ENCODE assay signal across 25 cellular contexts in genomic region chr2:182444806-182445205, GRCh38. TPM values are rescaled to one million over a fixed set of nuclear protein-coding genes. Genes with fewer than 3 reads are reported as not detected.
A peak's percentile ranks its signal among the peaks of the same experiment; 100 is the strongest.
DNase-seq lines count a peak whose midpoint lies in the region; ATAC-seq, FAIRE-seq and TF ChIP-seq lines count a peak whose summit lies in the region.
"Had no signal": no experiment of that assay in that cellular context is flagged by ENCODE, and none has a peak within 500 bp of the region (broad histone marks: within the 10 kb centered on the region; RNA-seq: fewer than 3 reads in every experiment).

No MANE protein-coding gene starts in this region.

- H2AFZ ChIP-seq in K562 (ENCODE audit: low read depth, low read length), result no peak overlapping the region

- TF ChIP-seq EP300 in K562 (IDR thresholded peaks at IDR 0.05; ENCODE audit: low read length), result no peak

- H3K9me3 ChIP-seq in K562 (replicated peaks; ENCODE audit: control insufficient read depth, insufficient read depth, low read depth, low read length) (no peaks in the 10 kb centered on the region), skeletal muscle satellite cell (replicated peaks; ENCODE audit: low read length) (no peaks in the 10 kb centered on the region)
- H3K9me3 ChIP-seq: left ventricle myocardium inferior, mucosa of descending colon, SJCRH30, stomach had no signal

- no peak for TF ChIP-seq RAD21 in K562 (CRISPR knock-in tag; conservative IDR thresholded peaks at IDR 0.05 in 1 of 2, IDR thresholded peaks at IDR 0.05 in 1 of 2)

- H3K36me3 ChIP-seq in K562 (ENCODE audit: control insufficient read depth, insufficient read depth, low read length) (no peaks in the 10 kb centered on the region), skeletal muscle satellite cell (ENCODE audit: insufficient read depth, low read length) (no peaks in the 10 kb centered on the region)
- H3K36me3 ChIP-seq: left ventricle myocardium inferior, SJCRH30, stomach had no signal

- no peak for ATAC-seq in K562
- no peak for ATAC-seq in HG02973 (IDR thresholded peaks at IDR 0.05; ENCODE audit: unreplicated experiment)
- no peak for ATAC-seq in HG02970 (IDR thresholded peaks at IDR 0.05; ENCODE audit: low FRiP score, unreplicated experiment)
- ATAC-seq: mucosa of descending colon had no signal

- no peaks in the 10 kb centered on the region for H3K9me1 ChIP-seq in K562 (ENCODE audit: control insufficient read depth, insufficient read depth, low read length)

- H3K4me2 ChIP-seq in K562 (ENCODE audit: insufficient read depth, low read length), result no peak overlapping the region
- H3K4me2 ChIP-seq in skeletal muscle satellite cell (ENCODE audit: low read length), result peak overlapping the region; percentile 49

- POLR2A ChIA-PET in K562 (lab: Yijun Ruan, JAX), result no interaction called here

- DNase-seq in M059J (ENCODE audit: low read depth) (peak; percentile 47), K562 (ENCODE audit: extremely low read depth in 1 of 4, low spot score in 3 of 4) (no peak), fibroblast of peridontal ligament (ENCODE audit: extremely low read depth) (peak; percentile 85), NCI-H2171 treated with DMSO at 0.1 percent for 48 hours (lab: John Stamatoyannopoulos, UW) (no peak)
- DNase-seq: activated CD4-positive, alpha-beta T cell treated with anti-CD3 and anti-CD28 coated beads for 1 hour; activated gamma-delta T cell treated with Interleukin-2 at 50 U/mL for 16 hours; caudate nucleus; DMS 273 treated with DMSO at 0.1 percent for 48 hours; erythroblast; KG1; left ventricle myocardium inferior; mucosa of descending colon; MV-4-11; NCI-H1694; NCI-H526 treated with DMSO at 0.1 percent for 48 hours; stomach; trophoblast cell had no signal

- FAIRE-seq in K562 (lab: Jason Lieb, UNC), result no peak
- FAIRE-seq: G401.6, HTR-8/SVneo, islet of Langerhans, RCC 7860 had no signal

- CTCF ChIA-PET in K562 (lab: Yijun Ruan, JAX; ENCODE audit: low intra/inter-chr PET ratio), result no interaction called here

- H3K9ac ChIP-seq in K562 (ENCODE audit: insufficient read depth in 1 of 2, low read depth in 2 of 2, low read length in 2 of 2) (no peak overlapping the region), skeletal muscle satellite cell (ENCODE audit: low read depth, low read length) (peak overlapping the region; percentile 35)

- no peaks in the 10 kb centered on the region for H4K20me1 ChIP-seq in K562 (replicated peaks; ENCODE audit: control insufficient read depth, insufficient read depth, low read length)

- no peak for TF ChIP-seq POLR2A in K562 (conservative IDR thresholded peaks at IDR 0.05)

- intact Hi-C loops in K562 (cut with micrococcal nuclease), result no loop called here

- no peaks in the 10 kb centered on the region for H3K79me2 ChIP-seq in K562 (ENCODE audit: control insufficient read depth, insufficient read depth, low read length)

- no peak overlapping the region for H3K27ac ChIP-seq in K562 (ENCODE audit: extremely low read depth, low read depth, low read length)
- H3K27ac ChIP-seq: SJCRH30, stomach had no signal

- WGBS in K562 (ENCODE audit: insufficient coverage, low coverage, missing lambda C conversion rate), result 0% methylated on average over 2 of the region's 2 CpGs

- no peak for TF ChIP-seq CTCF in K562 (IDR thresholded peaks at IDR 0.05 in 2 of 3, conservative IDR thresholded peaks at IDR 0.05 in 1 of 3; ENCODE audit: insufficient read depth in 2 of 3, low read depth in 1 of 3, low read length in 3 of 3)

- no TSS peak for BruUV-seq in K562 (replicated peaks; lab: Mats Ljungman, UMichigan)

- H3K4me3 ChIP-seq in K562 (no peak overlapping the region), skeletal muscle satellite cell (ENCODE audit: low read length) (no peak overlapping the region)
- H3K4me3 ChIP-seq: left ventricle myocardium inferior, mucosa of descending colon, SJCRH30, stomach had no signal

- H3K27me3 ChIP-seq in K562 (ENCODE audit: control insufficient read depth in 2 of 2, insufficient read depth in 2 of 2, low read length in 2 of 2) (no peaks in the 10 kb centered on the region), skeletal muscle satellite cell (ENCODE audit: control insufficient read depth, insufficient read depth, low read length) (no peaks in the 10 kb centered on the region)
- H3K27me3 ChIP-seq: SJCRH30, stomach had no signal

- H3K4me1 ChIP-seq in K562 (replicated peaks in 1 of 2; ENCODE audit: control insufficient read depth in 2 of 2, insufficient read depth in 2 of 2, low read length in 2 of 2) (no peaks in the 10 kb centered on the region), skeletal muscle satellite cell (ENCODE audit: control insufficient read depth, insufficient read depth, low read length) (peaks cover 37% of the 10 kb centered on the region)

- in situ Hi-C loops in K562 (cut with MboI), result no loop called here

TF ChIP-seq in K562, 482 proteins besides CTCF, POLR2A, EP300 and RAD21:
- TF ChIP-seq NFIC (IDR thresholded peaks at IDR 0.05) (peak; percentile 14; the same call in 1 of the 2 replicates), ZNF184 (CRISPR knock-in tag; IDR thresholded peaks at IDR 0.05) (no peak)

RNA-seq across cellular contexts. Expression of gene PDE1A, which starts 18.0 kb away (rescaled TPM):
- total RNA-seq in M059J (2014; rRNA removed; shearing (Covaris generic)), result 3.7 and 4.8 TPM in 2 replicates
- not detected in 2 replicates for total RNA-seq in K562 (2011; cell fraction: chromatin; rRNA removed; ENCODE audit: low replicate concordance)
- not detected in 2 replicates for total RNA-seq in K562 (2011; cell fraction: nucleolus; rRNA removed)
- total RNA-seq in K562 (2011; cell fraction: nucleoplasm; rRNA removed), result not detected in 2 replicates
- total RNA-seq in K562 (2014; rRNA removed) (0.32 and 0.33 TPM in 2 replicates), K562 (2014; rRNA removed; fragmentation: Illumina TruSeq; extraction: Trizol) (0.91 and 0.93 TPM in 2 replicates), K562 (2015; rRNA removed; fragmentation: Illumina TruSeq; extraction: Trizol) (0.29 and 0.34 TPM in 2 replicates), K562 (2021) (0.49 and 0.64 TPM in 2 replicates)
- polyA plus RNA-seq in K562 (2011; rRNA removed) (0.04 and 0.56 TPM in 2 replicates), K562 (2014; fragmentation: Illumina TruSeq; extraction: Trizol) (0.55 and 0.72 TPM in 2 replicates), K562 (2014; fragmentation: Nextera tagmentation; extraction: Ambion mirVana) (under 1 TPM; 0.14 to 0.21 TPM), K562 (2014; rRNA removed) (0.28 and 0.58 TPM in 2 replicates)
- polyA plus RNA-seq in K562 (2011; cell fraction: cytosol; rRNA removed), result 0.09 TPM in 1 of 2 replicates, not detected in the other
- 0.03 TPM in 1 of 2 replicates, not detected in the other for polyA plus RNA-seq in K562 (2011; cell fraction: nucleus; rRNA removed)
- polyA plus RNA-seq in K562 (2012), result 0.42 and 1.1 TPM in 2 replicates
- 0.49 TPM in 1 of 2 replicates, not detected in the other for polyA minus RNA-seq in K562 (2011; rRNA and poly(A)+ RNA removed)
- not detected in 2 replicates for polyA minus RNA-seq in K562 (2011; cell fraction: cytosol; rRNA and poly(A)+ RNA removed)
- polyA minus RNA-seq in K562 (2011; cell fraction: nucleus; rRNA and poly(A)+ RNA removed), result not detected in 2 replicates
- total RNA-seq in skeletal muscle satellite cell (2012; rRNA removed), result 1.8 and 6.1 TPM in 2 replicates

Comparison
In these comparisons a context has a peak if more than half of its experiments do, and no peak if none do; other contexts are left out.
1. DNase-seq: peak in M059J (single experiment) and fibroblast of peridontal ligament (single experiment); none in K562 (0 of 4) and NCI-H2171 treated with DMSO at 0.1 percent for 48 hours (single experiment).